Comparison of ENCODE assay signal across 11 cellular contexts in the genomic region with DNA sequence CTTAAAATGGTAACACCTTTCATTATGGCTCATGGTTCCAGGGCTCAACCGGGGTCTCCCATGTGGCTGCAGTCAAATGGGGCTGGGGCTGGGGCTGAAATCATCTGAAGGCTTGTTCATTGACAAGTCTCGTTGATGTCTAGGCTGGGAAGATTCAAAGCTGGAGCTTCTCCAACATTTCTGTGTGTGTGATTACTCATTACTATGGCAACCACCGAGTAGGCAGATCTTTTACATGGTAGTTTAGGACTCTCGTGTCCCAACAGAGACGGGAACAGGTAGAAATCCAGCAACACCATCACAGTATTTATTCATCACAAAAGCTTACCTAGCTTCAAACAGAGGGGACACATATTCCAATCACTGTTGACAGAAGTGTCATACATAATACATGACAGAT. TPM values are rescaled to one million over a fixed set of nuclear protein-coding genes. Genes with fewer than 3 reads are reported as not detected.
A peak's percentile ranks its signal among the peaks of the same experiment; 100 is the strongest.
DNase-seq lines count a peak whose midpoint lies in the region; ATAC-seq and TF ChIP-seq lines count a peak whose summit lies in the region.
"Had no signal": no experiment of that assay in that cellular context is flagged by ENCODE, and none has a peak within 500 bp of the region (broad histone marks: within the 10 kb centered on the region; RNA-seq: fewer than 3 reads in every experiment).

No MANE protein-coding gene starts in this region.

- no peak overlapping the region for H3K27ac ChIP-seq in gastroesophageal sphincter
- H3K27ac ChIP-seq: BLaER1 treated with 17β-estradiol and CSF1 and Interleukin-3, amounts not matched to agents 10 nM and 100 nM; WERI-Rb-1 had no signal

- DNase-seq in activated T-cell treated with anti-CD3 and anti-CD28 coated beads, Interleukin-2, amount 50 U/mL, for 4 hours = no peak
- DNase-seq in activated T-cell treated with anti-CD3 and anti-CD28 coated beads, Interleukin-2, amount 50 U/mL, for 48 hours = no peak
- DNase-seq in WTC11 (ENCODE audit: low spot score) (no peak), renal cortical epithelial cell (ENCODE audit: low read depth) (peak; percentile 89), NCI-H2171 (lab: John Stamatoyannopoulos, UW) (no peak), retina (no peak)
- DNase-seq: effector memory CD4-positive, alpha-beta T cell; WERI-Rb-1 had no signal

- peak overlapping the region; percentile 8 for H3K27ac Mint-ChIP-seq in WTC11

- WGBS in gastroesophageal sphincter (ENCODE audit: low coverage in 1 of 2), 2 donors = 19 to 23% methylated on average over 5 of the region's 5 CpGs

- peak overlapping the region; percentile 15 for H3K4me3 Mint-ChIP-seq in activated T-cell treated with anti-CD3 and anti-CD28 coated beads, Interleukin-2, amount 50 U/mL, for 4 hours
- peak overlapping the region; percentile 8 for H3K4me3 Mint-ChIP-seq in WTC11

- TF ChIP-seq POLR2A in gastroesophageal sphincter (IDR thresholded peaks at IDR 0.05) = no peak

- H3K9me3 Mint-ChIP-seq in activated T-cell treated with anti-CD3 and anti-CD28 coated beads, Interleukin-2, amount 50 U/mL, for 4 hours = no peaks in the 10 kb centered on the region
- H3K9me3 Mint-ChIP-seq in WTC11 = no peaks in the 10 kb centered on the region

- no peaks in the 10 kb centered on the region for H3K9me3 ChIP-seq in gastroesophageal sphincter

- H3K4me1 ChIP-seq in gastroesophageal sphincter = peaks cover 7 to 99% (median 7%) of the 10 kb centered on the region in 3 donors

- CTCF ChIA-PET in WTC11 (lab: Charles Lee) = interaction anchor here (2.2 to 3.2 kb wide), 2 partner anchors 33 to 70 kb away, joined by 11 to 15 read pairs; no protein-coding TSS in a partner anchor

- H3K36me3 Mint-ChIP-seq in activated T-cell treated with anti-CD3 and anti-CD28 coated beads, Interleukin-2, amount 50 U/mL, for 4 hours (ENCODE audit: insufficient read depth) = peaks cover 15% of the 10 kb centered on the region
- peaks cover 13% of the 10 kb centered on the region for H3K36me3 Mint-ChIP-seq in WTC11

- no peaks in the 10 kb centered on the region for H3K27me3 Mint-ChIP-seq in activated T-cell treated with anti-CD3 and anti-CD28 coated beads, Interleukin-2, amount 50 U/mL, for 4 hours (ENCODE audit: low read depth)
- no peaks in the 10 kb centered on the region for H3K27me3 Mint-ChIP-seq in WTC11 (ENCODE audit: low read depth)

- POLR2A ChIA-PET in WTC11 (lab: Charles Lee) = no interaction called here

- TF ChIP-seq EP300 in gastroesophageal sphincter (IDR thresholded peaks at IDR 0.05) = no peak

- peaks cover 0 to 6% of the 10 kb centered on the region in 2 donors for H3K36me3 ChIP-seq in gastroesophageal sphincter

- no peaks in the 10 kb centered on the region for H3K27me3 ChIP-seq in gastroesophageal sphincter
- H3K27me3 ChIP-seq: BLaER1 treated with 17β-estradiol and CSF1 and Interleukin-3, amounts not matched to agents 10 nM and 100 nM had no signal

- TF ChIP-seq CTCF in WTC11 (IDR thresholded peaks at IDR 0.05) (no peak), gastroesophageal sphincter (IDR thresholded peaks at IDR 0.05) (no peak)

- H3K4me3 ChIP-seq in gastroesophageal sphincter = no peak overlapping the region
- H3K4me3 ChIP-seq: BLaER1 treated with 17β-estradiol and CSF1 and Interleukin-3, amounts not matched to agents 10 nM and 100 nM had no signal

- no peak for ATAC-seq in activated T-cell treated with anti-CD3 and anti-CD28 coated beads, Interleukin-2, amount 50 U/mL, for 4 hours
- ATAC-seq in WTC11 (peak; percentile 43), gastroesophageal sphincter (peak; percentile 46), GM18858 (IDR thresholded peaks at IDR 0.05; ENCODE audit: unreplicated experiment) (no peak)

- peaks cover 67% of the 10 kb centered on the region for H3K4me1 Mint-ChIP-seq in activated T-cell treated with anti-CD3 and anti-CD28 coated beads, Interleukin-2, amount 50 U/mL, for 4 hours (ENCODE audit: low read depth)
- H3K4me1 Mint-ChIP-seq in WTC11 = peaks cover 62% of the 10 kb centered on the region

TF ChIP-seq in WTC11, 78 proteins besides CTCF, POLR2A, EP300 and RAD21 (continues in another document):
- TF ChIP-seq, protein P1, sequence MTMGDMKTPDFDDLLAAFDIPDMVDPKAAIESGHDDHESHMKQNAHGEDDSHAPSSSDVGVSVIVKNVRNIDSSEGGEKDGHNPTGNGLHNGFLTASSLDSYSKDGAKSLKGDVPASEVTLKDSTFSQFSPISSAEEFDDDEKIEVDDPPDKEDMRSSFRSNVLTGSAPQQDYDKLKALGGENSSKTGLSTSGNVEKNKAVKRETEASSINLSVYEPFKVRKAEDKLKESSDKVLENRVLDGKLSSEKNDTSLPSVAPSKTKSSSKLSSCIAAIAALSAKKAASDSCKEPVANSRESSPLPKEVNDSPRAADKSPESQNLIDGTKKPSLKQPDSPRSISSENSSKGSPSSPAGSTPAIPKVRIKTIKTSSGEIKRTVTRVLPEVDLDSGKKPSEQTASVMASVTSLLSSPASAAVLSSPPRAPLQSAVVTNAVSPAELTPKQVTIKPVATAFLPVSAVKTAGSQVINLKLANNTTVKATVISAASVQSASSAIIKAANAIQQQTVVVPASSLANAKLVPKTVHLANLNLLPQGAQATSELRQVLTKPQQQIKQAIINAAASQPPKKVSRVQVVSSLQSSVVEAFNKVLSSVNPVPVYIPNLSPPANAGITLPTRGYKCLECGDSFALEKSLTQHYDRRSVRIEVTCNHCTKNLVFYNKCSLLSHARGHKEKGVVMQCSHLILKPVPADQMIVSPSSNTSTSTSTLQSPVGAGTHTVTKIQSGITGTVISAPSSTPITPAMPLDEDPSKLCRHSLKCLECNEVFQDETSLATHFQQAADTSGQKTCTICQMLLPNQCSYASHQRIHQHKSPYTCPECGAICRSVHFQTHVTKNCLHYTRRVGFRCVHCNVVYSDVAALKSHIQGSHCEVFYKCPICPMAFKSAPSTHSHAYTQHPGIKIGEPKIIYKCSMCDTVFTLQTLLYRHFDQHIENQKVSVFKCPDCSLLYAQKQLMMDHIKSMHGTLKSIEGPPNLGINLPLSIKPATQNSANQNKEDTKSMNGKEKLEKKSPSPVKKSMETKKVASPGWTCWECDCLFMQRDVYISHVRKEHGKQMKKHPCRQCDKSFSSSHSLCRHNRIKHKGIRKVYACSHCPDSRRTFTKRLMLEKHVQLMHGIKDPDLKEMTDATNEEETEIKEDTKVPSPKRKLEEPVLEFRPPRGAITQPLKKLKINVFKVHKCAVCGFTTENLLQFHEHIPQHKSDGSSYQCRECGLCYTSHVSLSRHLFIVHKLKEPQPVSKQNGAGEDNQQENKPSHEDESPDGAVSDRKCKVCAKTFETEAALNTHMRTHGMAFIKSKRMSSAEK (CRISPR knock-in tag; IDR thresholded peaks at IDR 0.05; ENCODE audit: borderline replicate concordance) = no peak
- TF ChIP-seq SP1 (CRISPR knock-in tag; conservative IDR thresholded peaks at IDR 0.05) = no peak
- no peak for TF ChIP-seq JUN (CRISPR knock-in tag; IDR thresholded peaks at IDR 0.05)
- no peak for TF ChIP-seq ZNF121 (CRISPR knock-in tag; IDR thresholded peaks at IDR 0.05)
- TF ChIP-seq GTF2I (CRISPR knock-in tag; conservative IDR thresholded peaks at IDR 0.05) = no peak
- no peak for TF ChIP-seq EMX1 (CRISPR knock-in tag; IDR thresholded peaks at IDR 0.05)
- TF ChIP-seq, protein P2, sequence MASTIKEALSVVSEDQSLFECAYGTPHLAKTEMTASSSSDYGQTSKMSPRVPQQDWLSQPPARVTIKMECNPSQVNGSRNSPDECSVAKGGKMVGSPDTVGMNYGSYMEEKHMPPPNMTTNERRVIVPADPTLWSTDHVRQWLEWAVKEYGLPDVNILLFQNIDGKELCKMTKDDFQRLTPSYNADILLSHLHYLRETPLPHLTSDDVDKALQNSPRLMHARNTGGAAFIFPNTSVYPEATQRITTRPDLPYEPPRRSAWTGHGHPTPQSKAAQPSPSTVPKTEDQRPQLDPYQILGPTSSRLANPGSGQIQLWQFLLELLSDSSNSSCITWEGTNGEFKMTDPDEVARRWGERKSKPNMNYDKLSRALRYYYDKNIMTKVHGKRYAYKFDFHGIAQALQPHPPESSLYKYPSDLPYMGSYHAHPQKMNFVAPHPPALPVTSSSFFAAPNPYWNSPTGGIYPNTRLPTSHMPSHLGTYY (CRISPR knock-in tag; IDR thresholded peaks at IDR 0.05) = no peak
- TF ChIP-seq RELA (CRISPR knock-in tag; IDR thresholded peaks at IDR 0.05; ENCODE audit: borderline replicate concordance) = no peak
- TF ChIP-seq, protein P3, sequence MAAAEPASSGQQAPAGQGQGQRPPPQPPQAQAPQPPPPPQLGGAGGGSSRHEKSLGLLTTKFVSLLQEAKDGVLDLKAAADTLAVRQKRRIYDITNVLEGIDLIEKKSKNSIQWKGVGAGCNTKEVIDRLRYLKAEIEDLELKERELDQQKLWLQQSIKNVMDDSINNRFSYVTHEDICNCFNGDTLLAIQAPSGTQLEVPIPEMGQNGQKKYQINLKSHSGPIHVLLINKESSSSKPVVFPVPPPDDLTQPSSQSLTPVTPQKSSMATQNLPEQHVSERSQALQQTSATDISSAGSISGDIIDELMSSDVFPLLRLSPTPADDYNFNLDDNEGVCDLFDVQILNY (CRISPR knock-in tag; IDR thresholded peaks at IDR 0.05) = no peak
- TF ChIP-seq, protein P4, sequence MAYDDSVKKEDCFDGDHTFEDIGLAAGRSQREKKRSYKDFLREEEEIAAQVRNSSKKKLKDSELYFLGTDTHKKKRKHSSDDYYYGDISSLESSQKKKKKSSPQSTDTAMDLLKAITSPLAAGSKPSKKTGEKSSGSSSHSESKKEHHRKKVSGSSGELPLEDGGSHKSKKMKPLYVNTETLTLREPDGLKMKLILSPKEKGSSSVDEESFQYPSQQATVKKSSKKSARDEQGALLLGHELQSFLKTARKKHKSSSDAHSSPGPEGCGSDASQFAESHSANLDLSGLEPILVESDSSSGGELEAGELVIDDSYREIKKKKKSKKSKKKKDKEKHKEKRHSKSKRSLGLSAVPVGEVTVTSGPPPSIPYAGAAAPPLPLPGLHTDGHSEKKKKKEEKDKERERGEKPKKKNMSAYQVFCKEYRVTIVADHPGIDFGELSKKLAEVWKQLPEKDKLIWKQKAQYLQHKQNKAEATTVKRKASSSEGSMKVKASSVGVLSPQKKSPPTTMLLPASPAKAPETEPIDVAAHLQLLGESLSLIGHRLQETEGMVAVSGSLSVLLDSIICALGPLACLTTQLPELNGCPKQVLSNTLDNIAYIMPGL (CRISPR knock-in tag; IDR thresholded peaks at IDR 0.05) = no peak
- no peak for TF ChIP-seq ESRRA (CRISPR knock-in tag; IDR thresholded peaks at IDR 0.05; ENCODE audit: borderline replicate concordance)
- no peak for TF ChIP-seq TEAD4 (CRISPR knock-in tag; IDR thresholded peaks at IDR 0.05)
- TF ChIP-seq, protein P5, sequence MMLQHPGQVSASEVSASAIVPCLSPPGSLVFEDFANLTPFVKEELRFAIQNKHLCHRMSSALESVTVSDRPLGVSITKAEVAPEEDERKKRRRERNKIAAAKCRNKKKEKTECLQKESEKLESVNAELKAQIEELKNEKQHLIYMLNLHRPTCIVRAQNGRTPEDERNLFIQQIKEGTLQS (CRISPR knock-in tag; conservative IDR thresholded peaks at IDR 0.05) = no peak

RNA-seq across cellular contexts. Expression of a gene that starts 7.8 kb away (rescaled TPM):
- total RNA-seq in activated T-cell treated with anti-CD3 and anti-CD28 coated beads, Interleukin-2, amount 50 U/mL, for 4 hours = 10 to 100 TPM; 65.1 to 75.7 (median 75.6) TPM
- total RNA-seq in WTC11 (2021) (103 to 118 TPM (median 109 TPM) in 3 replicates), gastroesophageal sphincter (100 to 1,000 TPM in 1 of 4 donors, 10 to 100 TPM in 3; 67.9 to 497 (median 78.3) TPM), renal cortical epithelial cell (33.2 and 85.3 TPM in 2 replicates)

Comparison
In these comparisons a context has a peak if more than half of its experiments do, and no peak if none do; other contexts are left out.
1. ATAC-seq: peak in WTC11 (single experiment) and gastroesophageal sphincter (single experiment); none in activated T-cell treated with anti-CD3 and anti-CD28 coated beads, Interleukin-2, amount 50 U/mL, for 4 hours (0 of 2) and GM18858 (single experiment).